In the genomic region with DNA sequence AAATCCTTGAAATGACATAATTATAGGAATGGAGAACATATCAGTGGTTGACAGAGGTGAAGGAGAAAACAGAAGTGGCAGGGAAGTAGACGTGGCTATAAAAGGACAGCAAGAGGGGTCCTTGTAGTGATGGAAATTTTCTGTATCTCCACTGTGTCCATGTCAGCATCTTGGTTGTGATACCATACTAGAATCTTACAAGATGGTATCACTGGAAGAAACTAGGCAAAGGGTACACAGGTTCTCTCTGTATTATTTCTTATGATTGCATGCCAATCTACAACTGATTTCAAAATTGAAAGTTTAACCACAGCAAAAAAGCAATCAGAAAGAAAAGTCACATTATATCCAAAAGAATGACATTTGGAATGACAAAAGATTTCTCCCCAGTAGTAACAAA, we compare ENCODE assay signal across 20 cellular contexts. TPM values are rescaled to one million over a fixed set of nuclear protein-coding genes. Genes with fewer than 3 reads are reported as not detected.
DNase-seq lines count a peak whose midpoint lies in the region; ATAC-seq and FAIRE-seq lines count a peak whose summit lies in the region.
"Had no signal": no experiment of that assay in that cellular context is flagged by ENCODE, and none has a peak within 500 bp of the region (broad histone marks: within the 10 kb centered on the region; RNA-seq: fewer than 3 reads in every experiment).

No MANE protein-coding gene starts in this region.

- FAIRE-seq in HTR-8/SVneo (lab: Jason Lieb, UNC): no peak
- FAIRE-seq: D721Med, G401.6, GM12891, GM19239 had no signal

- H3K27me3 Mint-ChIP-seq in activated CD4-positive, alpha-beta T cell treated with anti-CD3 and anti-CD28 coated beads, Interleukin-2, amount 10 ng/mL, durations not matched to agents 24 days and 14 days: no peaks in the 10 kb centered on the region
- no peaks in the 10 kb centered on the region for H3K27me3 Mint-ChIP-seq in stimulated activated naive CD8-positive, alpha-beta T cell treated with anti-CD3 and anti-CD28 coated beads, Interleukin-15, Interleukin-2, amounts not matched to agents 100 ng/mL and 50 ng/mL, for 24 hours
- H3K27me3 Mint-ChIP-seq in dendritic cell treated with granulocyte-macrophage colony-stimulating factor and Interleukin-4, amounts not matched to agents 40 ng/mL and 50 ng/mL, for 4 days: no peaks in the 10 kb centered on the region

- no peak for DNase-seq in activated CD4-positive, alpha-beta T cell treated with anti-CD3 and anti-CD28 coated beads, Interleukin-2, amount 10 ng/mL, durations not matched to agents 24 days and 14 days
- no peak for DNase-seq in activated CD4-positive, alpha-beta T cell treated with anti-CD3 and anti-CD28 coated beads, Interleukin-2, amount 50 U/mL, for 48 hours
- no peak for DNase-seq in stimulated activated naive CD8-positive, alpha-beta T cell treated with anti-CD3 and anti-CD28 coated beads, Interleukin-15, Interleukin-2, amounts not matched to agents 100 U/mL and 50 U/mL, for 24 hours
- DNase-seq in HTR-8/SVneo (ENCODE audit: insufficient read length, low spot score): no peak
- no peak for DNase-seq in RKO (ENCODE audit: low spot score)
- DNase-seq in SKM-1 (lab: John Stamatoyannopoulos, UW; ENCODE audit: unreplicated experiment): no peak
- DNase-seq: 8988T, DMS79 treated with DMSO at 0.1 percent for 48 hours, IMR-90, Kasumi-1, NCI-H1105 treated with DMSO at 0.1 percent for 48 hours, NCI-H187 treated with DMSO at 0.1 percent for 48 hours, NCI-H446, PC-3 had no signal

- intact Hi-C loops in activated CD4-positive, alpha-beta T cell treated with anti-CD3 and anti-CD28 coated beads, Interleukin-2, amount 10 ng/mL, durations not matched to agents 24 days and 14 days (cut with micrococcal nuclease): no loop called here
- intact Hi-C loops in dendritic cell treated with granulocyte-macrophage colony-stimulating factor and Interleukin-4, amounts not matched to agents 40 ng/mL and 50 ng/mL, for 4 days (cut with micrococcal nuclease): no loop called here

- H3K27ac Mint-ChIP-seq in activated CD4-positive, alpha-beta T cell treated with anti-CD3 and anti-CD28 coated beads, Interleukin-2, amount 10 ng/mL, durations not matched to agents 24 days and 14 days: peak overlapping the region; percentile 78
- H3K27ac Mint-ChIP-seq in stimulated activated naive CD8-positive, alpha-beta T cell treated with anti-CD3 and anti-CD28 coated beads, Interleukin-15, Interleukin-2, amounts not matched to agents 100 ng/mL and 50 ng/mL, for 24 hours: peak overlapping the region; percentile 76
- H3K27ac Mint-ChIP-seq in dendritic cell treated with granulocyte-macrophage colony-stimulating factor and Interleukin-4, amounts not matched to agents 40 ng/mL and 50 ng/mL, for 4 days: peak overlapping the region; percentile 82

- H3K4me1 Mint-ChIP-seq in activated CD4-positive, alpha-beta T cell treated with anti-CD3 and anti-CD28 coated beads, Interleukin-2, amount 10 ng/mL, durations not matched to agents 24 days and 14 days: peaks cover 51% of the 10 kb centered on the region
- H3K4me1 Mint-ChIP-seq in stimulated activated naive CD8-positive, alpha-beta T cell treated with anti-CD3 and anti-CD28 coated beads, Interleukin-15, Interleukin-2, amounts not matched to agents 100 ng/mL and 50 ng/mL, for 24 hours (ENCODE audit: low read depth): peaks cover 67% of the 10 kb centered on the region
- H3K4me1 Mint-ChIP-seq in dendritic cell treated with granulocyte-macrophage colony-stimulating factor and Interleukin-4, amounts not matched to agents 40 ng/mL and 50 ng/mL, for 4 days (ENCODE audit: low read depth): peaks cover 26% of the 10 kb centered on the region

- peaks cover 34% of the 10 kb centered on the region for H3K36me3 Mint-ChIP-seq in activated CD4-positive, alpha-beta T cell treated with anti-CD3 and anti-CD28 coated beads, Interleukin-2, amount 10 ng/mL, durations not matched to agents 24 days and 14 days (ENCODE audit: low read depth)
- H3K36me3 Mint-ChIP-seq in stimulated activated naive CD8-positive, alpha-beta T cell treated with anti-CD3 and anti-CD28 coated beads, Interleukin-15, Interleukin-2, amounts not matched to agents 100 ng/mL and 50 ng/mL, for 24 hours (ENCODE audit: low read depth): peaks cover 39% of the 10 kb centered on the region
- peaks cover 36% of the 10 kb centered on the region for H3K36me3 Mint-ChIP-seq in dendritic cell treated with granulocyte-macrophage colony-stimulating factor and Interleukin-4, amounts not matched to agents 40 ng/mL and 50 ng/mL, for 4 days (ENCODE audit: low read depth)

- no peak for ATAC-seq in stimulated activated naive CD8-positive, alpha-beta T cell treated with anti-CD3 and anti-CD28 coated beads, Interleukin-15, Interleukin-2, amounts not matched to agents 100 U/mL and 50 U/mL, for 24 hours
- ATAC-seq: PC-3 had no signal

- H3K4me3 Mint-ChIP-seq in activated CD4-positive, alpha-beta T cell treated with anti-CD3 and anti-CD28 coated beads, Interleukin-2, amount 10 ng/mL, durations not matched to agents 24 days and 14 days: no peak overlapping the region
- H3K4me3 Mint-ChIP-seq in stimulated activated naive CD8-positive, alpha-beta T cell treated with anti-CD3 and anti-CD28 coated beads, Interleukin-15, Interleukin-2, amounts not matched to agents 100 ng/mL and 50 ng/mL, for 24 hours: no peak overlapping the region
- no peak overlapping the region for H3K4me3 Mint-ChIP-seq in dendritic cell treated with granulocyte-macrophage colony-stimulating factor and Interleukin-4, amounts not matched to agents 40 ng/mL and 50 ng/mL, for 4 days

- no peaks in the 10 kb centered on the region for H3K9me3 Mint-ChIP-seq in activated CD4-positive, alpha-beta T cell treated with anti-CD3 and anti-CD28 coated beads, Interleukin-2, amount 10 ng/mL, durations not matched to agents 24 days and 14 days
- no peaks in the 10 kb centered on the region for H3K9me3 Mint-ChIP-seq in stimulated activated naive CD8-positive, alpha-beta T cell treated with anti-CD3 and anti-CD28 coated beads, Interleukin-15, Interleukin-2, amounts not matched to agents 100 ng/mL and 50 ng/mL, for 24 hours
- no peaks in the 10 kb centered on the region for H3K9me3 Mint-ChIP-seq in dendritic cell treated with granulocyte-macrophage colony-stimulating factor and Interleukin-4, amounts not matched to agents 40 ng/mL and 50 ng/mL, for 4 days

RNA-seq across cellular contexts. Expression of gene ZC3H12D, which starts 16.4 kb away (rescaled TPM):
- 79.6 and 79.8 TPM in 2 replicates for total RNA-seq in activated CD4-positive, alpha-beta T cell treated with anti-CD3 and anti-CD28 coated beads, Interleukin-2, amount 10 ng/mL, durations not matched to agents 24 days and 14 days
- total RNA-seq: PC-3 had no signal

RNA-seq across cellular contexts. Expression of gene PPIL4, which starts 44.6 kb away (rescaled TPM):
- 24.2 and 28.4 TPM in 2 replicates for total RNA-seq in activated CD4-positive, alpha-beta T cell treated with anti-CD3 and anti-CD28 coated beads, Interleukin-2, amount 10 ng/mL, durations not matched to agents 24 days and 14 days
